ENCODE assay signal across 13 cellular contexts in the genomic region with DNA sequence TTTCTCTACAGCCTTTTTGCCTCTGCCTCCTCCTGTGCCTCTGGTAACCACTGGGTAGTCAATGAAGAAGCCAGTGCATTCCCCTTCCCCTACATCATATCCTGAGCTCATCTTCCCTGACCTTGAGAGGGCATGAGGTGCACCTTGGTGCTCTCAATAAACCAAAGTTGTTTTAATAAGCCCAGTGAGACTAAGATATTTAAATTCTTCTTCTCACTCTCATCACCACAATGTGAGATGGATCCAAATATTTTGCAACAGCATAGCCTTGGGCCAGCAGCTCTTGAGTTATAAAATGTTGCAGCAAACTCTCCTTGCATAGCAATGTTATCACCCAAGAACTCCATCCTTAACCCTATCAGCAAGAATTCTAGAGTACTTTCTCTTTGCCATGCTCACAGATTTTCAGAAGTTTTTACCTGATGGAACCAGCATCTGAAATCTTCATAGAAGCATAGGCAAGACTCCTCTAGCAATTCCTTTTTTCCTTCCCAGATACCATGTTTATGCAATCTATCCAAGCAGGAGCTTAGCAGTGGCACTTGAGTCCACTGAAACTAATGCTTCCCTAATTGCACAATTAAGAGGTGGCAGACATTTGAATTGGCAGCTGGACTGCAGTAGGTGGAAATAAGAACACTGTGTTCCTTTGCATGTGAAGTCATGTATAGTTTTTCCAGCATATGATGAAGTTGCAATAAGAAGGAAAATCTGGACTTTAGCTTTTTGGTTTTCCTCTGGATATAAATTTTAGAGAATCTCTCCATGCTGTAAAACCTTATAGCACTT. TPM values are rescaled to one million over a fixed set of nuclear protein-coding genes. Genes with fewer than 3 reads are reported as not detected.
DNase-seq lines count a peak whose midpoint lies in the region; ATAC-seq and TF ChIP-seq lines count a peak whose summit lies in the region.
"Had no signal": no experiment of that assay in that cellular context is flagged by ENCODE, and none has a peak within 500 bp of the region (broad histone marks: within the 10 kb centered on the region; RNA-seq: fewer than 3 reads in every experiment).

No MANE protein-coding gene starts in this region.

- in situ Hi-C loops in mammary epithelial cell (cut with MboI; ENCODE audit: low sequenced_read_pairs in 2 of 2): no loop called here

- H3K9me3 ChIP-seq in mammary epithelial cell (replicated peaks; ENCODE audit: insufficient read depth, low read length): no peaks in the 10 kb centered on the region
- H3K9me3 ChIP-seq in vagina: no peaks in the 10 kb centered on the region
- H3K9me3 ChIP-seq: A549, neutrophil had no signal

- DNase-seq in activated T-cell treated with anti-CD3 and anti-CD28 coated beads, Interleukin-2, amount 50 U/mL, for 72 hours: no peak
- DNase-seq in activated T-cell treated with anti-CD3 and anti-CD28 coated beads, Interleukin-2, amount 50 U/mL, for 4 hours: no peak
- peak; percentile 9 for DNase-seq in mammary epithelial cell
- DNase-seq in kidney tubule cell (ENCODE audit: low spot score): peak; percentile 12
- DNase-seq in vagina (ENCODE audit: extremely low spot score in 2 of 2): no peak
- no peak for DNase-seq in retina
- DNase-seq: amniotic stem cell; NCI-H187 treated with DMSO at 0.1 percent for 48 hours; stimulated activated CD4-positive, alpha-beta T cell treated with anti-CD3 and anti-CD28 coated beads, Interleukin-1b, Interleukin-23, amount 100 ng/mL, for 48 hours had no signal

- H3K4me2 ChIP-seq in mammary epithelial cell (ENCODE audit: insufficient read depth, low read depth, low read length): no peak overlapping the region
- H3K4me2 ChIP-seq: A549 had no signal

- no peak for ATAC-seq in activated T-cell treated with anti-CD3 and anti-CD28 coated beads, Interleukin-2, amount 50 U/mL, for 72 hours (replicated peaks in 1 of 2)
- no peak for ATAC-seq in activated T-cell treated with anti-CD3 and anti-CD28 coated beads, Interleukin-2, amount 50 U/mL, for 4 hours
- ATAC-seq in HG02763 (IDR thresholded peaks at IDR 0.05; ENCODE audit: unreplicated experiment): no peak
- no peak for ATAC-seq in GM18861 (IDR thresholded peaks at IDR 0.05; ENCODE audit: unreplicated experiment)
- ATAC-seq: A549 had no signal

- H3K27ac ChIP-seq in mammary epithelial cell (ENCODE audit: insufficient read depth, low read depth, low read length) (no peak overlapping the region), vagina (peak overlapping the region; percentile 34)
- H3K27ac ChIP-seq: A549, neutrophil had no signal

- H3K79me2 ChIP-seq in mammary epithelial cell (ENCODE audit: insufficient read depth, low read length): no peaks in the 10 kb centered on the region

- no peaks in the 10 kb centered on the region for H3K36me3 Mint-ChIP-seq in activated T-cell treated with anti-CD3 and anti-CD28 coated beads, Interleukin-2, amount 50 U/mL, for 72 hours (ENCODE audit: insufficient read depth in 2 of 2)
- H3K36me3 Mint-ChIP-seq in activated T-cell treated with anti-CD3 and anti-CD28 coated beads, Interleukin-2, amount 50 U/mL, for 4 hours (ENCODE audit: insufficient read depth): peaks cover 1% of the 10 kb centered on the region

- no TSS peak for BruUV-seq in mammary epithelial cell (replicated peaks; lab: Mats Ljungman, UMichigan)

- H3K4me1 ChIP-seq in mammary epithelial cell (ENCODE audit: insufficient read depth, low read length): no peaks in the 10 kb centered on the region
- peaks cover 7% of the 10 kb centered on the region for H3K4me1 ChIP-seq in vagina
- H3K4me1 ChIP-seq: A549 had no signal

- H3K27ac Mint-ChIP-seq in activated T-cell treated with anti-CD3 and anti-CD28 coated beads, Interleukin-2, amount 50 U/mL, for 72 hours: peak overlapping the region; percentile 3

- peaks cover 9% of the 10 kb centered on the region for H3K4me1 Mint-ChIP-seq in activated T-cell treated with anti-CD3 and anti-CD28 coated beads, Interleukin-2, amount 50 U/mL, for 72 hours (ENCODE audit: low read depth)
- peaks cover 37% of the 10 kb centered on the region for H3K4me1 Mint-ChIP-seq in activated T-cell treated with anti-CD3 and anti-CD28 coated beads, Interleukin-2, amount 50 U/mL, for 4 hours (ENCODE audit: low read depth)

- H3K4me3 ChIP-seq in mammary epithelial cell (replicated peaks in 1 of 3; ENCODE audit: insufficient read depth in 1 of 3, low read depth in 2 of 3, low read length in 3 of 3): no peak overlapping the region
- H3K4me3 ChIP-seq in vagina: no peak overlapping the region
- H3K4me3 ChIP-seq: A549 had no signal

- no peak overlapping the region for H3K4me3 Mint-ChIP-seq in activated T-cell treated with anti-CD3 and anti-CD28 coated beads, Interleukin-2, amount 50 U/mL, for 72 hours
- no peak overlapping the region for H3K4me3 Mint-ChIP-seq in activated T-cell treated with anti-CD3 and anti-CD28 coated beads, Interleukin-2, amount 50 U/mL, for 4 hours

- no peaks in the 10 kb centered on the region for H4K20me1 ChIP-seq in mammary epithelial cell (ENCODE audit: insufficient read depth, low read length)

- dilution Hi-C loops in mammary epithelial cell (cut with HindIII; ENCODE audit: low sequenced_read_pairs): no loop called here

- CTCF ChIA-PET in mammary epithelial cell (lab: Charles Lee; ENCODE audit: low non-redundant PET): no interaction called here

- intact Hi-C loops in mammary epithelial cell (cut with micrococcal nuclease) (no loop called here), vagina (cut with DNase I) (no loop called here)

- peaks cover 0 to 2% of the 10 kb centered on the region in 2 donors for H3K9me3 Mint-ChIP-seq in activated T-cell treated with anti-CD3 and anti-CD28 coated beads, Interleukin-2, amount 50 U/mL, for 72 hours
- H3K9me3 Mint-ChIP-seq in activated T-cell treated with anti-CD3 and anti-CD28 coated beads, Interleukin-2, amount 50 U/mL, for 4 hours: no peaks in the 10 kb centered on the region

- TF ChIP-seq CTCF in mammary epithelial cell (conservative IDR thresholded peaks at IDR 0.05 in 1 of 2, IDR thresholded peaks at IDR 0.05 in 1 of 2; ENCODE audit: extremely low read depth in 1 of 2, insufficient read depth in 1 of 2, low read depth in 1 of 2, low read length in 2 of 2) (no peak), vagina (IDR thresholded peaks at IDR 0.05) (no peak)

- H3K36me3 ChIP-seq in mammary epithelial cell (ENCODE audit: insufficient read depth, low read length) (no peaks in the 10 kb centered on the region), vagina (no peaks in the 10 kb centered on the region)
- H3K36me3 ChIP-seq: neutrophil had no signal

- no peak overlapping the region for H2AFZ ChIP-seq in mammary epithelial cell (ENCODE audit: low read depth, low read length)

- TF ChIP-seq POLR2A in vagina (IDR thresholded peaks at IDR 0.05): no peak

- H3K27me3 Mint-ChIP-seq in activated T-cell treated with anti-CD3 and anti-CD28 coated beads, Interleukin-2, amount 50 U/mL, for 72 hours (ENCODE audit: low read depth): no peaks in the 10 kb centered on the region
- no peaks in the 10 kb centered on the region for H3K27me3 Mint-ChIP-seq in activated T-cell treated with anti-CD3 and anti-CD28 coated beads, Interleukin-2, amount 50 U/mL, for 4 hours (ENCODE audit: low read depth)

- H3K27me3 ChIP-seq in mammary epithelial cell (ENCODE audit: insufficient read depth, low read length) (peaks cover 4% of the 10 kb centered on the region), vagina (no peaks in the 10 kb centered on the region)
- H3K27me3 ChIP-seq: neutrophil had no signal

- no peak overlapping the region for H3K9ac ChIP-seq in mammary epithelial cell (ENCODE audit: insufficient read depth, low read length)

RNA-seq across cellular contexts. Expression of a gene that starts 36.8 kb away (rescaled TPM):
- 10 to 100 TPM; 39.0 to 45.3 TPM for total RNA-seq in activated T-cell treated with anti-CD3 and anti-CD28 coated beads, Interleukin-2, amount 50 U/mL, for 72 hours
- total RNA-seq in activated T-cell treated with anti-CD3 and anti-CD28 coated beads, Interleukin-2, amount 50 U/mL, for 4 hours: 10 to 100 TPM; 11.1 to 20.1 (median 16.6) TPM
- total RNA-seq in mammary epithelial cell (1 to 10 TPM; 2.8 to 7.6 TPM), vagina (3.4 TPM)
- 4.1 TPM for polyA plus RNA-seq in mammary epithelial cell
- polyA minus RNA-seq in mammary epithelial cell: 5.6 TPM

Comparison
In these comparisons a context has a peak if more than half of its experiments do, and no peak if none do; other contexts are left out.
1. DNase-seq: peak in mammary epithelial cell (single experiment) and kidney tubule cell (single experiment); none in activated T-cell treated with anti-CD3 and anti-CD28 coated beads, Interleukin-2, amount 50 U/mL, for 72 hours (0 of 2), activated T-cell treated with anti-CD3 and anti-CD28 coated beads, Interleukin-2, amount 50 U/mL, for 4 hours (single experiment), vagina (0 of 2) and retina (single experiment).